ENCODE assay signal across 27 cellular contexts in genomic region chr6:6994796-6995195, GRCh38.
"Had no signal": no experiment of that assay in that cellular context is flagged by ENCODE, and none has a peak within 500 bp of the region (broad histone marks: within the 10 kb centered on the region; RNA-seq: fewer than 3 reads in every experiment).

No MANE protein-coding gene starts in this region.

- H3K4me1 Mint-ChIP-seq: activated naive CD8-positive, alpha-beta T cell treated with anti-CD3 and anti-CD28 coated beads for 36 hours had no signal

- H3K4me2 ChIP-seq: hepatocyte had no signal

- DNase-seq: activated CD4-positive, alpha-beta T cell treated with anti-CD3 and anti-CD28 coated beads for 48 hours; activated CD4-positive, alpha-beta T cell treated with anti-CD3 and anti-CD28 coated beads, Interleukin-2, amount 50 U/mL, for 48 hours; activated CD8-positive, alpha-beta memory T cell treated with anti-CD3 and anti-CD28 coated beads, Interleukin-2, amount 50 U/mL, for 4 hours; activated effector memory CD4-positive, alpha-beta T cell treated with anti-CD3 and anti-CD28 coated beads, Interleukin-2, amount 50 U/mL, for 16 hours; activated naive CD4-positive, alpha-beta T cell treated with anti-CD3 and anti-CD28 coated beads for 36 hours; activated naive CD8-positive, alpha-beta T cell treated with anti-CD3 and anti-CD28 coated beads for 36 hours; activated T-cell treated with anti-CD3 and anti-CD28 coated beads, Interleukin-2, amount 50 U/mL, for 1 hour; adrenal gland; aorta; foreskin fibroblast; islet precursor cell; lower lobe of right lung; stimulated activated CD4-positive, alpha-beta T cell treated with anti-CD3 and anti-CD28 coated beads, Interleukin-12 subunit alpha, Interleukin-12 subunit beta, amount 100 ng/mL, for 4 hours; stimulated activated CD4-positive, alpha-beta T cell treated with anti-CD3 and anti-CD28 coated beads, Interleukin-4, amount 100 ng/mL, for 1 hour; WERI-Rb-1 had no signal

- FAIRE-seq: TTC549 had no signal

- H3K9me3 ChIP-seq: adrenal gland, lower lobe of right lung, vagina had no signal

- H3K27ac Mint-ChIP-seq: activated naive CD4-positive, alpha-beta T cell treated with anti-CD3 and anti-CD28 coated beads for 36 hours; activated naive CD8-positive, alpha-beta T cell treated with anti-CD3 and anti-CD28 coated beads for 36 hours; activated T-helper 1 cell treated with anti-CD3 and anti-CD28 coated beads, Interleukin-12 subunit alpha, Interleukin-12 subunit beta, Interleukin-2, Interleukin-4 antibody, amounts not matched to agents 30 ng/mL and 10 ng/mL and 1 ng/mL, durations not matched to agents 14 hours and 24 hours and 36 hours; brain; nephron; progenitor cell of endocrine pancreas; stimulated activated naive CD8-positive, alpha-beta T cell treated with anti-CD3 and anti-CD28 coated beads, Interleukin-15, Interleukin-2, amounts not matched to agents 100 ng/mL and 50 ng/mL, for 24 hours; type B pancreatic cell had no signal

- H3K27me3 Mint-ChIP-seq: activated naive CD8-positive, alpha-beta T cell treated with anti-CD3 and anti-CD28 coated beads for 36 hours; stimulated activated naive CD8-positive, alpha-beta T cell treated with anti-CD3 and anti-CD28 coated beads, Interleukin-15, Interleukin-2, amounts not matched to agents 100 ng/mL and 50 ng/mL, for 24 hours; type B pancreatic cell had no signal

- H3K4me3 Mint-ChIP-seq: activated naive CD4-positive, alpha-beta T cell treated with anti-CD3 and anti-CD28 coated beads for 36 hours; activated naive CD8-positive, alpha-beta T cell treated with anti-CD3 and anti-CD28 coated beads for 36 hours; activated T-helper 1 cell treated with anti-CD3 and anti-CD28 coated beads, Interleukin-12 subunit alpha, Interleukin-12 subunit beta, Interleukin-2, Interleukin-4 antibody, amounts not matched to agents 30 ng/mL and 10 ng/mL and 1 ng/mL, durations not matched to agents 14 hours and 24 hours and 36 hours; brain; nephron; stimulated activated naive CD8-positive, alpha-beta T cell treated with anti-CD3 and anti-CD28 coated beads, Interleukin-15, Interleukin-2, amounts not matched to agents 100 ng/mL and 50 ng/mL, for 24 hours; type B pancreatic cell had no signal

- H3K27ac ChIP-seq: cardiac muscle cell, hepatocyte, lower lobe of right lung, vagina, WERI-Rb-1 had no signal

- H3K9me3 Mint-ChIP-seq: activated naive CD4-positive, alpha-beta T cell treated with anti-CD3 and anti-CD28 coated beads for 36 hours; activated naive CD8-positive, alpha-beta T cell treated with anti-CD3 and anti-CD28 coated beads for 36 hours; activated T-helper 1 cell treated with anti-CD3 and anti-CD28 coated beads, Interleukin-12 subunit alpha, Interleukin-12 subunit beta, Interleukin-2, Interleukin-4 antibody, amounts not matched to agents 30 ng/mL and 10 ng/mL and 1 ng/mL, durations not matched to agents 14 hours and 24 hours and 36 hours; nephron; stimulated activated naive CD8-positive, alpha-beta T cell treated with anti-CD3 and anti-CD28 coated beads, Interleukin-15, Interleukin-2, amounts not matched to agents 100 ng/mL and 50 ng/mL, for 24 hours; type B pancreatic cell had no signal

- H3K27me3 ChIP-seq: adrenal gland, cardiac muscle cell, hepatocyte, vagina had no signal

- ATAC-seq: activated CD4-positive, CD25-positive, alpha-beta regulatory T cell treated with anti-CD3 and anti-CD28 coated beads, Interleukin-2, amount 50 U/mL, for 24 hours; esophagus mucosa; lower lobe of right lung had no signal

- H3K36me3 Mint-ChIP-seq: activated naive CD8-positive, alpha-beta T cell treated with anti-CD3 and anti-CD28 coated beads for 36 hours; brain; type B pancreatic cell had no signal

- H3K79me2 ChIP-seq: hepatocyte had no signal

- H3K4me3 ChIP-seq: adrenal gland, cardiac muscle cell, hepatocyte, lower lobe of right lung, vagina had no signal

- H2AFZ ChIP-seq: hepatocyte had no signal

- H3K4me1 ChIP-seq: lower lobe of right lung, vagina had no signal

- H3K36me3 ChIP-seq: adrenal gland, cardiac muscle cell, lower lobe of right lung, vagina, WERI-Rb-1 had no signal
